ENCODE assay signal across 8 cellular contexts in the genomic region with DNA sequence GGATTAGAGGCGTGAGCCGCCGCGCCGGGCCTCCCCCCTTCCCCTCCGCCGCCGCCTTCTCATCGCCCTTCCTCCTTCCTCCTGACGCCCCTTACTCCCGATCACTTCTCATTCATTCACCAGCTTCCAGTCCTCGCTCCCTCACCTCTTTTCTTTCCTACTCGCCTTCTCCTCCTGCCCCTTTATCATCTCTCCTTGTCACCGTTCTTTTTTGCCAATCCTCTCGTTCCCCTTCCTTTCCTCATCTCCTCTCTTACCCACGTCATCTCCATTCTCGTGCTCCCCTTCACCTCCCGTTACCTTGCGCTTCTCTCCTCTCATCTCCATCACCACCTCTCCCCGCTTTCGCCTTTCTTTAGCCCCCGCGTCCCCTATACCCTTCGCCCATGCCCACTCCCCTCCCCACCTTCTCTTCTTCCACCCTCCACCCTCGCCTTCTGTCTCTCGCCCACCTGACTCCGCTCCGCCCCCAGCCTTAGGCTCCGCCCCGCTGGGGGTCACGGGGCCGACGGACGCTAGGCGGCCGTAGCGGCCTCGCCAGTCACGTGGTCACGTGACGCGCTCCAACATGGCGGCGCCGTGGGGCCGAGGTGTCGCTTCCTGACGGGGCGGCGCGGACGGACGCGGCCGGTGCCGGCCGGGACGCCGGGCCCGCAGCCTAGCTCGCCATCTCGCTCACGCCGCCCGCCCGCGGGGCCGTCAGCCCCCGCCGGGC. TPM values are rescaled to one million over a fixed set of nuclear protein-coding genes. Genes with fewer than 3 reads are reported as not detected.
DNase-seq lines count a peak whose midpoint lies in the region; ATAC-seq and TF ChIP-seq lines count a peak whose summit lies in the region.

TSS of gene ARFGEF2 (plus strand) at position 544 of the 715 bp plus-strand sequence. CDS start 179 bp downstream, outside the sequence.

- peak within 1 kb of the TSS; percentile 98 for H3K27ac ChIP-seq in left ventricle myocardium inferior (replicated peaks)
- peak within 1 kb of the TSS; percentile 90 to 98 for H3K27ac ChIP-seq in prostate gland

- TF ChIP-seq POLR2A in prostate gland (IDR thresholded peaks at IDR 0.05) = peak; percentile 98

- DNase-seq in GM13976 (ENCODE audit: low spot score) (peak; percentile 98), NCI-H1694 (lab: John Stamatoyannopoulos, UW) (peak; percentile 68), T-helper 17 cell (peak; percentile 87 to 90 (median 88)), amygdala (lab: John Stamatoyannopoulos, UW) (peak; percentile 30 to 94 (median 84)), left ventricle myocardium inferior (peak; percentile 91), prostate gland (ENCODE audit: low spot score) (peak; percentile 92), ureter (ENCODE audit: low spot score) (peak; percentile 92)

- H3K27me3 ChIP-seq in left ventricle myocardium inferior (ENCODE audit: low read depth) (no peaks in the 10 kb centered on the region), prostate gland (replicated peaks; ENCODE audit: insufficient read depth) (no peaks in the 10 kb centered on the region)

- H3K9me3 ChIP-seq in T-helper 17 cell (ENCODE audit: control insufficient read depth, low read length, poor library complexity, severe bottlenecking) (no peaks in the 10 kb centered on the region), left ventricle myocardium inferior (replicated peaks) (no peaks in the 10 kb centered on the region), prostate gland (no peaks in the 10 kb centered on the region)

- in situ Hi-C loops in GM13976 (cut with MboI; ENCODE audit: low sequenced_read_pairs, unreplicated experiment) = no loop called here

- under 1% methylated on average over 57 of the region's 70 CpGs for WGBS in prostate gland

- peak within 1 kb of the TSS; percentile 98 for H3K4me3 Mint-ChIP-seq in T-helper 17 cell

- intact Hi-C loops in left ventricle myocardium inferior (cut with micrococcal nuclease) = no loop called here
- intact Hi-C loops in prostate gland (cut with DNase I) = loop anchor here (5.0 kb wide), 1 partner anchor 41 kb away; no protein-coding TSS in a partner anchor

- peaks cover 32% of the 10 kb centered on the region for H3K4me1 Mint-ChIP-seq in T-helper 17 cell

- TF ChIP-seq CTCF in GM13976 (IDR thresholded peaks at IDR 0.05; ENCODE audit: borderline replicate concordance, control extremely low read depth, extremely low read depth, insufficient read depth, missing control alignments) = no peak
- TF ChIP-seq CTCF in left ventricle myocardium inferior (IDR thresholded peaks at IDR 0.05; ENCODE audit: borderline replicate concordance) = peak; percentile 23
- TF ChIP-seq CTCF in prostate gland (IDR thresholded peaks at IDR 0.05) = peak in 2 of 4 experiments; percentile 44 to 71

- H3K27me3 Mint-ChIP-seq in T-helper 17 cell = peaks cover 4% of the 10 kb centered on the region

- H3K4me1 ChIP-seq in left ventricle myocardium inferior (peaks cover 56% of the 10 kb centered on the region), prostate gland (replicated peaks) (peaks cover 3% of the 10 kb centered on the region)

- peaks cover 3% of the 10 kb centered on the region for H3K36me3 Mint-ChIP-seq in T-helper 17 cell (ENCODE audit: low read depth)

- no peaks in the 10 kb centered on the region for H3K36me3 ChIP-seq in left ventricle myocardium inferior
- H3K36me3 ChIP-seq in prostate gland = no peaks in the 10 kb centered on the region

- peak within 1 kb of the TSS; percentile 96 for H3K4me3 ChIP-seq in left ventricle myocardium inferior
- H3K4me3 ChIP-seq in prostate gland = peak within 1 kb of the TSS; percentile 87 to 99

- peak within 1 kb of the TSS; percentile 98 for H3K27ac Mint-ChIP-seq in T-helper 17 cell

- ATAC-seq in HG02870 (IDR thresholded peaks at IDR 0.05; ENCODE audit: unreplicated experiment) = peak; percentile 72
- peak; percentile 96 for ATAC-seq in T-helper 17 cell

RNA-seq across cellular contexts. Expression of gene ARFGEF2, which starts in this region (rescaled TPM):
- 10 to 100 TPM; 24.1 to 24.7 TPM for total RNA-seq in T-helper 17 cell
- total RNA-seq in left ventricle myocardium inferior = 45.1 TPM
- total RNA-seq in prostate gland = 10 to 100 TPM; 36.3 to 51.6 TPM
- 52.1 TPM for total RNA-seq in ureter

Comparison
In these comparisons a context has a peak if more than half of its experiments do, and no peak if none do; other contexts are left out.
1. Peak in every context shown above with its lines: DNase-seq, ATAC-seq, H3K4me3 ChIP-seq and H3K27ac ChIP-seq.